Comparison of ENCODE assay signal across 7 cellular contexts in the genomic region with DNA sequence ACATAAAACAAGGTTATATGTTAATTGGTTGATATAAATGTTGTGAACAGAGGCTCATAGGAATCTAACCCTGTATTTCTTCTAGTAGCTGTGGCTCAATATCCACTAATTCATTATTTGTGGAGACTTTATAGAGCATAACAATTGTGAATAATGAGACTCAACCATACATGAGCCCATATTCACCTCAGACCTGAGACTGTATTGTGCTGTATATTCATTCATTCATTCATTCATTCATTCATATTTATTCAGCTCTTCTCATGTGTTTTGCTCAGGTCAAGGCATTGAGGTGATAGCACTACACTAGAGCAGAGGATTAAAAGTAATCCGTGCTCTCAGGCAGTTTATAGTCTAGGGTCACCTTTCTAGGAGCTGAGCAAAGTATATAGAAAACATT. TPM values are rescaled to one million over a fixed set of nuclear protein-coding genes. Genes with fewer than 3 reads are reported as not detected.
"Had no signal": no experiment of that assay in that cellular context is flagged by ENCODE, and none has a peak within 500 bp of the region (broad histone marks: within the 10 kb centered on the region; RNA-seq: fewer than 3 reads in every experiment).

No MANE protein-coding gene starts in this region.

- DNase-seq: GDM1, GF-D8 had no signal

- FAIRE-seq: G401.6, GM12892, GM18507, GM19239 had no signal

RNA-seq across cellular contexts. Expression of gene ANXA3, which starts 24.5 kb away (rescaled TPM):
- total RNA-seq: G401 had no signal
